1 cellular context compared by ENCODE assay signal in genomic region chr2:197011777-197012641, GRCh38.
TF ChIP-seq lines count a peak whose summit lies in the region.

No MANE protein-coding gene starts in this region.

TF ChIP-seq in K562, 482 proteins besides CTCF, POLR2A, EP300 and RAD21 (continued from another document):
- TF ChIP-seq MAFG (tag; conservative IDR thresholded peaks at IDR 0.05) (0 out of 2 replicates have a peak, but pooled peaks have one; percentile 25), SMC3 (conservative IDR thresholded peaks at IDR 0.05; ENCODE audit: insufficient read depth, low read depth, low read length) (0 out of 2 replicates have a peak, but pooled peaks have one; percentile 26), TOE1 (IDR thresholded peaks at IDR 0.05; ENCODE audit: borderline replicate concordance) (no peak), TOE1 (CRISPR knock-in tag; IDR thresholded peaks at IDR 0.05; ENCODE audit: borderline replicate concordance, low read depth) (no peak)
- TF ChIP-seq, protein P1, sequence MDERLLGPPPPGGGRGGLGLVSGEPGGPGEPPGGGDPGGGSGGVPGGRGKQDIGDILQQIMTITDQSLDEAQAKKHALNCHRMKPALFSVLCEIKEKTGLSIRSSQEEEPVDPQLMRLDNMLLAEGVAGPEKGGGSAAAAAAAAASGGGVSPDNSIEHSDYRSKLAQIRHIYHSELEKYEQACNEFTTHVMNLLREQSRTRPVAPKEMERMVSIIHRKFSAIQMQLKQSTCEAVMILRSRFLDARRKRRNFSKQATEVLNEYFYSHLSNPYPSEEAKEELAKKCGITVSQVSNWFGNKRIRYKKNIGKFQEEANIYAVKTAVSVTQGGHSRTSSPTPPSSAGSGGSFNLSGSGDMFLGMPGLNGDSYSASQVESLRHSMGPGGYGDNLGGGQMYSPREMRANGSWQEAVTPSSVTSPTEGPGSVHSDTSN (CRISPR knock-in tag; IDR thresholded peaks at IDR 0.05; ENCODE audit: low read depth), result no peak
- TF ChIP-seq, protein P1 (tag; conservative IDR thresholded peaks at IDR 0.05; ENCODE audit: low read depth), result peak; percentile 52; the same call in 1 of the 2 replicates
